8 cellular contexts compared by ENCODE assay signal in the genomic region with DNA sequence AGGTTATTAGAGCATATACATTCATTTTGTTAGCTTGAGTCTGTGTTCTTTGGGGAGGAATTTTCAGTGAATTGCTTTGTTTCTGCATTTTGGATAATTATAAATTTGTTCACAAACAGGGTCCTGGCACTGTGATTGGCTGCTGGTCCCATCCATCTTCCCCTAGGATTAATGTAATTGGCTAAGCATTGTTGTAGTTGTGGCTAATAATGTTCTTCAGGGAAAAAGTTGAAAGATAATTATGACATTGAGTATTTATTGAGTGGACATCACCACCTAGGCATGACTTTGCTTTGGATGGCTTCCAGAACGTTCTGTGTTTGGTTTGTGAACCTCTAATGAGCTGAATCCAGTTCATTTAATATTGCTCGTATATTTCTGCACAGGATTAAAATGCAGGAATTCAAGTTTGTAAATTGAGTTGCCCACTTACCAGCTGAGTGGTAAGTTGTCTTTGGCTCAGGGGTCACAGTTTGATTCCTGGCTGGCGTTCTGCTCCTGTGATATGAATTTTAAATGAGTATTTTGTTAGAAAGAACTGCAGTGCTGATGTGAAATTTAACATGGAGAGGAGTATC. TPM values are rescaled to one million over a fixed set of nuclear protein-coding genes. Genes with fewer than 3 reads are reported as not detected.
A peak's percentile ranks its signal among the peaks of the same experiment; 100 is the strongest.
DNase-seq lines count a peak whose midpoint lies in the region; ATAC-seq and TF ChIP-seq lines count a peak whose summit lies in the region.

No MANE protein-coding gene starts in this region.

- no peak overlapping the region for H3K4me3 ChIP-seq in foreskin fibroblast (ENCODE audit: low read depth in 1 of 2, low read length in 2 of 2)
- no peak overlapping the region for H3K4me3 ChIP-seq in skeletal muscle tissue (ENCODE audit: low read length in 3 of 3)

- no peaks in the 10 kb centered on the region for H3K9me3 Mint-ChIP-seq in HFFc6

- H3K27ac Mint-ChIP-seq in HFFc6: no peak overlapping the region

- H3K4me3 Mint-ChIP-seq in HFFc6: no peak overlapping the region

- TF ChIP-seq CTCF in HFFc6 (IDR thresholded peaks at IDR 0.05) (no peak), foreskin fibroblast (IDR thresholded peaks at IDR 0.05; ENCODE audit: low read depth, low read length) (no peak)

- ATAC-seq in HG02885 (IDR thresholded peaks at IDR 0.05; ENCODE audit: poor library complexity, unreplicated experiment): no peak
- ATAC-seq in GM18867 (IDR thresholded peaks at IDR 0.05; ENCODE audit: unreplicated experiment): no peak

- peak overlapping the region in 2 of 3 donors; percentile 23 to 46 for H3K9ac ChIP-seq in skeletal muscle tissue (ENCODE audit: low read depth in 1 of 3, low read length in 3 of 3)

- 0 out of 2 replicates have a peak, but pooled peaks cover 2% of the 10 kb centered on the region for H3K36me3 Mint-ChIP-seq in HFFc6 (ENCODE audit: low read depth)

- no peaks in the 10 kb centered on the region for H3K9me3 ChIP-seq in skeletal muscle tissue (ENCODE audit: control insufficient read depth in 3 of 3, low read length in 3 of 3)

- H3K4me1 Mint-ChIP-seq in HFFc6 (ENCODE audit: low read depth): peaks cover 52% of the 10 kb centered on the region

- H3K27me3 Mint-ChIP-seq in HFFc6 (ENCODE audit: insufficient read depth): no peaks in the 10 kb centered on the region; the same call in none of the 2 replicates

- peaks cover 0 to 4% (median 0%) of the 10 kb centered on the region in 3 donors for H3K36me3 ChIP-seq in skeletal muscle tissue (ENCODE audit: control insufficient read depth in 3 of 3, insufficient read depth in 3 of 3, low read length in 3 of 3)

- peak; percentile 47 for DNase-seq in HFFc6
- DNase-seq in RPMI7951 (ENCODE audit: low read depth): peak; percentile 65
- DNase-seq in foreskin fibroblast: peak; percentile 21 to 56
- DNase-seq in HuH-7.5 (ENCODE audit: low spot score): no peak
- no peak for DNase-seq in A172 (ENCODE audit: low spot score)

- peak overlapping the region; percentile 55 for H3K27ac ChIP-seq in skeletal muscle tissue (ENCODE audit: low read depth, low read length)

- no peaks in the 10 kb centered on the region for H3K27me3 ChIP-seq in skeletal muscle tissue (ENCODE audit: control insufficient read depth in 3 of 3, insufficient read depth in 3 of 3, low read length in 3 of 3)

- H3K4me1 ChIP-seq in skeletal muscle tissue (ENCODE audit: control insufficient read depth in 3 of 3, insufficient read depth in 3 of 3, low read length in 3 of 3): peaks cover 33 to 38% (median 36%) of the 10 kb centered on the region in 3 donors

RNA-seq across cellular contexts. Expression of gene ARID1B, which starts 55.1 kb away (rescaled TPM):
- total RNA-seq in HFFc6 (2021; fragmentation: NEBNext Ultra II Directional; extraction: Animal tissue kit (Norgen Biotek cat#: 25700)): 10 to 100 TPM; 32.5 to 44.3 (median 36.5) TPM
- total RNA-seq in RPMI7951 (2014; rRNA removed; shearing (Covaris generic)): 13.7 and 14.8 TPM in 2 replicates
- total RNA-seq in skeletal muscle tissue: 73.6 TPM
- 13.8 and 14.4 TPM in 2 replicates for total RNA-seq in A172 (2014; rRNA removed; shearing (Covaris generic))

Comparison
In these comparisons a context has a peak if more than half of its experiments do, and no peak if none do; other contexts are left out.
1. DNase-seq: peak in HFFc6 (single experiment), RPMI7951 (single experiment) and foreskin fibroblast (2 of 2); none in HuH-7.5 (single experiment) and A172 (single experiment).